Comparison of ENCODE assay signal across 27 cellular contexts in the genomic region with DNA sequence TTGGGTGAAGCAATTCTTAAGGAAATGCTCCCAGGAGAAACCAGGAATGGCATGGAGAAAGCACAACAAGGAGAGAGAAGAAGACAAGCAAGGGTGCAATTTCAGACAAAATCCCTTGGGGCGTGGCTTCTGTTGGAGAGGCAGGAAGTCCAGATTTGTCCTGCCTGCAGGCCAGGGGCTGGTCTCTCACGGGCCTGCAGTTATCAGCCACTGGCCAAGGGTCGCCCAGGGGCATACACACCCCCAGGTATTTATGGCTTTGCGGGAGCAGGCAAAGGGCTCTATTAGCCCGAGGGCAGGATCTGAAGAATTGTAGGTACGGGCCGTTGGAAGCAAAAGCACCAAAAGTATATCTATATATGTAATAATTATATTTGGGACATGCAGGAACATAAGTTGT.
"Had no signal": no experiment of that assay in that cellular context is flagged by ENCODE, and none has a peak within 500 bp of the region (broad histone marks: within the 10 kb centered on the region; RNA-seq: fewer than 3 reads in every experiment).

No MANE protein-coding gene starts in this region.

- H3K27ac ChIP-seq: esophagus muscularis mucosa, foreskin keratinocyte, pancreas, right atrium auricular region, suprapubic skin, tibial artery, upper lobe of right lung, WERI-Rb-1 had no signal

- H3K9me3 Mint-ChIP-seq: activated CD4-positive, alpha-beta memory T cell treated with anti-CD3 and anti-CD28 coated beads, Interleukin-2, amount 10 ng/mL, durations not matched to agents 7 days and 5 days; activated CD4-positive, alpha-beta T cell treated with anti-CD3 and anti-CD28 coated beads, Interleukin-2, amount 10 ng/mL, durations not matched to agents 24 days and 14 days; activated T-cell treated with anti-CD3 and anti-CD28 coated beads, Interleukin-2, amount 50 U/mL, for 4 hours; activated T-helper 17 cell treated with anti-CD3 and anti-CD28 coated beads, Interleukin-2, amount 50 U/mL, for 72 hours; mesothelial cell of epicardium; neural crest cell had no signal

- H3K36me3 Mint-ChIP-seq: mesothelial cell of epicardium; naive thymus-derived CD4-positive, alpha-beta T cell had no signal

- H3K4me1 ChIP-seq: foreskin keratinocyte, pancreas, suprapubic skin, tibial artery had no signal

- H3K4me3 Mint-ChIP-seq: activated CD4-positive, alpha-beta memory T cell treated with anti-CD3 and anti-CD28 coated beads, Interleukin-2, amount 10 ng/mL, durations not matched to agents 7 days and 5 days; activated CD4-positive, alpha-beta T cell treated with anti-CD3 and anti-CD28 coated beads, Interleukin-2, amount 10 ng/mL, durations not matched to agents 24 days and 14 days; activated T-cell treated with anti-CD3 and anti-CD28 coated beads, Interleukin-2, amount 50 U/mL, for 4 hours; activated T-helper 17 cell treated with anti-CD3 and anti-CD28 coated beads, Interleukin-2, amount 50 U/mL, for 72 hours; mesothelial cell of epicardium; naive thymus-derived CD4-positive, alpha-beta T cell; neural crest cell; T-helper 17 cell had no signal

- H3K36me3 ChIP-seq: esophagus muscularis mucosa, pancreas, right atrium auricular region, spleen, suprapubic skin, tibial artery, upper lobe of right lung, WERI-Rb-1 had no signal

- H3K4me1 Mint-ChIP-seq: activated CD4-positive, alpha-beta memory T cell treated with anti-CD3 and anti-CD28 coated beads, Interleukin-2, amount 10 ng/mL, durations not matched to agents 7 days and 5 days; activated CD4-positive, alpha-beta T cell treated with anti-CD3 and anti-CD28 coated beads, Interleukin-2, amount 10 ng/mL, durations not matched to agents 24 days and 14 days; activated T-helper 17 cell treated with anti-CD3 and anti-CD28 coated beads, Interleukin-2, amount 50 U/mL, for 72 hours; naive thymus-derived CD4-positive, alpha-beta T cell had no signal

- H3K4me3 ChIP-seq: esophagus muscularis mucosa, pancreas, right atrium auricular region, suprapubic skin, tibial artery, upper lobe of right lung had no signal

- DNase-seq: activated CD4-positive, alpha-beta memory T cell treated with anti-CD3 and anti-CD28 coated beads, Interleukin-2, amount 10 ng/mL, durations not matched to agents 7 days and 5 days; activated CD4-positive, alpha-beta T cell treated with anti-CD3 and anti-CD28 coated beads, Interleukin-2, amount 10 ng/mL, durations not matched to agents 24 days and 14 days; activated gamma-delta T cell treated with Interleukin-2 at 50 U/mL for 16 hours; activated naive CD4-positive, alpha-beta T cell treated with anti-CD3 and anti-CD28 coated beads, Interleukin-2, amount 50 U/mL, for 16 hours; activated T-cell treated with anti-CD3 and anti-CD28 coated beads, Interleukin-2, amount 50 U/mL, for 4 hours; amniotic stem cell; dermis blood vessel endothelial cell; effector CD4-positive, alpha-beta T cell; foreskin keratinocyte; mammary epithelial cell; naive thymus-derived CD4-positive, alpha-beta T cell; nucleus accumbens; pancreas; spleen; stimulated activated naive CD4-positive, alpha-beta T cell; T-helper 17 cell; T1000; tibial artery; upper lobe of right lung; WERI-Rb-1 had no signal

- H3K27me3 Mint-ChIP-seq: activated CD4-positive, alpha-beta T cell treated with anti-CD3 and anti-CD28 coated beads, Interleukin-2, amount 10 ng/mL, durations not matched to agents 24 days and 14 days had no signal

- ATAC-seq: activated CD4-positive, CD25-positive, alpha-beta regulatory T cell treated with anti-CD3 and anti-CD28 coated beads, Interleukin-2, amount 50 U/mL, for 24 hours; activated T-helper 17 cell treated with anti-CD3 and anti-CD28 coated beads, Interleukin-2, amount 50 U/mL, for 72 hours; foreskin keratinocyte; naive thymus-derived CD4-positive, alpha-beta T cell; pancreas; T-helper 17 cell; upper lobe of right lung had no signal

- H3K27me3 ChIP-seq: esophagus muscularis mucosa, foreskin keratinocyte, pancreas, right atrium auricular region, spleen, suprapubic skin, tibial artery, upper lobe of right lung had no signal

- H3K9me3 ChIP-seq: esophagus muscularis mucosa, pancreas, right atrium auricular region, suprapubic skin, tibial artery, upper lobe of right lung had no signal

- H3K27ac Mint-ChIP-seq: activated CD4-positive, alpha-beta memory T cell treated with anti-CD3 and anti-CD28 coated beads, Interleukin-2, amount 10 ng/mL, durations not matched to agents 7 days and 5 days; activated CD4-positive, alpha-beta T cell treated with anti-CD3 and anti-CD28 coated beads, Interleukin-2, amount 10 ng/mL, durations not matched to agents 24 days and 14 days; activated T-helper 17 cell treated with anti-CD3 and anti-CD28 coated beads, Interleukin-2, amount 50 U/mL, for 72 hours; mesothelial cell of epicardium; naive thymus-derived CD4-positive, alpha-beta T cell; T-helper 17 cell had no signal
